22 cellular contexts compared by ENCODE assay signal in the genomic region with DNA sequence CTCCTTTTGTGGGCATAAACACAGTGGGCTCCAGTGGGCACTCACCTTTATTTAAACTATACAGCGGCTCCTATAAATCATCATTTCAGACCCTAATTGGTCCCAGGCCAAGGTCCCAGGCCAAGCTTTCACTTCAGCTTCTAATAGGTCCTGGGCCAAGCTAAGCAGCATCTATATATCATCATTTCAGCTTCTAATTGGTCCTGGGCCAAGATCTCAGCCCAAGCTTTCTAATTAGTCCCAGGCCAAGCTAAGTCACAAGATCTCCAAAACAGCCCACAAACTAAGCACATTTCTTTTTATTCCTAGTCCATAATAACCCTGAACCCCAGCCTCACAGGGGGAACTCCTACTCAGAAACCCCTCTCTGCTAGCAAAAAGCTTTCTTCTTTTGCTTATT. TPM values are rescaled to one million over a fixed set of nuclear protein-coding genes. Genes with fewer than 3 reads are reported as not detected.
A peak's percentile ranks its signal among the peaks of the same experiment; 100 is the strongest.
DNase-seq lines count a peak whose midpoint lies in the region; ATAC-seq and TF ChIP-seq lines count a peak whose summit lies in the region.
"Had no signal": no experiment of that assay in that cellular context is flagged by ENCODE, and none has a peak within 500 bp of the region (broad histone marks: within the 10 kb centered on the region; RNA-seq: fewer than 3 reads in every experiment).

No MANE protein-coding gene starts in this region.

- DNase-seq in Panc1 (ENCODE audit: low read depth, low spot score) (no peak), coronary artery (ENCODE audit: low spot score) (no peak), DMS79 (lab: John Stamatoyannopoulos, UW) (no peak)
- no peak for DNase-seq in activated CD4-positive, alpha-beta T cell treated with anti-CD3 and anti-CD28 coated beads for 48 hours
- no peak for DNase-seq in activated CD4-positive, CD25-positive, alpha-beta regulatory T cell treated with anti-CD3 and anti-CD28 coated beads, Interleukin-2, amount 50 U/mL, for 72 hours
- DNase-seq: activated CD4-positive, alpha-beta T cell treated with anti-CD3 and anti-CD28 coated beads for 4 hours; activated effector memory CD4-positive, alpha-beta T cell treated with Interleukin-2 at 50 U/mL for 16 hours; activated T-cell treated with anti-CD3 and anti-CD28 coated beads, Interleukin-2, amount 50 U/mL, for 1 hour; gastrocnemius medialis; natural killer cell; NCI-H1092 treated with DMSO at 0.1 percent for 48 hours; NCI-H1694 treated with DMSO at 0.1 percent for 48 hours; NCI-H526; SIG-M5; stimulated activated naive CD4-positive, alpha-beta T cell had no signal

- H3K9me3 ChIP-seq in Panc1 (ENCODE audit: control insufficient read depth, insufficient read depth, low read depth, low read length): peaks cover 80% of the 10 kb centered on the region

- no peak overlapping the region for H2AFZ ChIP-seq in ACC112 (ENCODE audit: low read length, unreplicated experiment)

- H3K36me3 ChIP-seq in ACC112 (ENCODE audit: insufficient read depth, low read length): peaks cover 47% of the 10 kb centered on the region
- 0 out of 2 replicates have a peak, but pooled peaks cover 2% of the 10 kb centered on the region for H3K36me3 ChIP-seq in Panc1 (ENCODE audit: control insufficient read depth, insufficient read depth, low read length)
- H3K36me3 ChIP-seq in rectal smooth muscle tissue (ENCODE audit: control insufficient read depth, insufficient read depth, low read length): no peaks in the 10 kb centered on the region

- H3K4me3 ChIP-seq in ACC112 (ENCODE audit: low read depth, low read length) (no peak overlapping the region), Panc1 (ENCODE audit: low read depth in 2 of 2, low read length in 2 of 2) (no peak overlapping the region), coronary artery (no peak overlapping the region), rectal smooth muscle tissue (ENCODE audit: low read length) (no peak overlapping the region)
- H3K4me3 ChIP-seq: cardiac muscle cell, gastrocnemius medialis, HAP-1, lung, smooth muscle cell had no signal

- peak overlapping the region; percentile 25 for H3K27ac ChIP-seq in ACC112 (ENCODE audit: low read depth, low read length)
- H3K27ac ChIP-seq in Panc1 (ENCODE audit: low read length): no peak overlapping the region
- H3K27ac ChIP-seq in coronary artery: peak overlapping the region; percentile 25 to 52
- peak overlapping the region; percentile 63 for H3K27ac ChIP-seq in rectal smooth muscle tissue (ENCODE audit: low read depth, low read length)
- H3K27ac ChIP-seq: cardiac muscle cell, gastrocnemius medialis had no signal

- H3K4me1 ChIP-seq in ACC112 (ENCODE audit: control insufficient read depth, insufficient read depth, low read length, unreplicated experiment): peaks cover 6% of the 10 kb centered on the region
- H3K4me1 ChIP-seq in Panc1 (ENCODE audit: control insufficient read depth, insufficient read depth, low read length): no peaks in the 10 kb centered on the region
- H3K4me1 ChIP-seq in rectal smooth muscle tissue (ENCODE audit: control insufficient read depth, insufficient read depth, low read length): no peaks in the 10 kb centered on the region
- H3K4me1 ChIP-seq: gastrocnemius medialis, HAP-1 had no signal

- POLR2A ChIA-PET in Panc1 (lab: Charles Lee): interaction anchor here (0.6 kb wide), 1 partner anchor 844 kb away, joined by 4 read pairs; no protein-coding TSS in a partner anchor

- TF ChIP-seq CTCF in Panc1 (IDR thresholded peaks at IDR 0.05) (no peak), coronary artery (IDR thresholded peaks at IDR 0.05) (no peak)

- no peak overlapping the region for H3K9ac ChIP-seq in rectal smooth muscle tissue (ENCODE audit: low read length)

- ATAC-seq in Panc1 (no peak), GM18870 (IDR thresholded peaks at IDR 0.05; ENCODE audit: unreplicated experiment) (no peak)
- ATAC-seq: gastrocnemius medialis, natural killer cell had no signal

- H3K27me3 ChIP-seq in ACC112 (ENCODE audit: insufficient read depth, low read length) (no peaks in the 10 kb centered on the region), Panc1 (ENCODE audit: control insufficient read depth, insufficient read depth, low read length) (no peaks in the 10 kb centered on the region), rectal smooth muscle tissue (ENCODE audit: control insufficient read depth, insufficient read depth, low read length) (no peaks in the 10 kb centered on the region)
- H3K27me3 ChIP-seq: cardiac muscle cell, gastrocnemius medialis had no signal

- BruUV-seq in Panc1 (replicated peaks; lab: Mats Ljungman, UMichigan): TSS peak; percentile 19

- H3K79me2 ChIP-seq in ACC112 (ENCODE audit: control insufficient read depth, insufficient read depth, low read length, unreplicated experiment): peaks cover 30% of the 10 kb centered on the region

- CTCF ChIA-PET in Panc1 (lab: Charles Lee): no interaction called here

- in situ Hi-C loops in Panc1 (cut with HindIII; ENCODE audit: low pct_unique_long_range_greater_than_20kb, low sequenced_read_pairs): no loop called here

- intact Hi-C loops in Panc1 (cut with micrococcal nuclease; ENCODE audit: unreplicated experiment): no loop called here

RNA-seq across cellular contexts. Expression of a gene that starts 47.1 kb away (rescaled TPM):
- 21.3 TPM for total RNA-seq in Panc1 (2021; ENCODE audit: unreplicated experiment)
- 5.2 TPM for polyA plus RNA-seq in Panc1 (2012; ENCODE audit: insufficient read length)
- total RNA-seq: smooth muscle cell had no signal
- polyA plus RNA-seq: smooth muscle cell had no signal
